23 cellular contexts compared by ENCODE assay signal in genomic region chr1:230219174-230220067, GRCh38.
"Had no signal": no experiment of that assay in that cellular context is flagged by ENCODE, and none has a peak within 500 bp of the region (broad histone marks: within the 10 kb centered on the region; RNA-seq: fewer than 3 reads in every experiment).

No MANE protein-coding gene starts in this region.

- H3K4me3 ChIP-seq: cardiac muscle cell, heart right ventricle, neural progenitor cell, skin epidermis, stomach, suprapubic skin had no signal

- H3K27me3 Mint-ChIP-seq: activated CD4-positive, alpha-beta memory T cell treated with anti-CD3 and anti-CD28 coated beads, Interleukin-2, amount 10 ng/mL, durations not matched to agents 7 days and 5 days; activated naive CD8-positive, alpha-beta T cell treated with anti-CD3 and anti-CD28 coated beads, Interleukin-2, amount 10 ng/mL, durations not matched to agents 7 days and 5 days; dendritic cell treated with granulocyte-macrophage colony-stimulating factor and Interleukin-4, amounts not matched to agents 40 ng/mL and 50 ng/mL, for 4 days; naive thymus-derived CD8-positive, alpha-beta T cell had no signal

- H3K36me3 ChIP-seq: cardiac muscle cell, heart right ventricle, neural progenitor cell, stomach, suprapubic skin had no signal

- H3K27me3 ChIP-seq: cardiac muscle cell, heart right ventricle, neural progenitor cell, stomach, suprapubic skin had no signal

- ATAC-seq: activated T-cell treated with anti-CD3 and anti-CD28 coated beads, Interleukin-2, amount 50 U/mL, for 72 hours; heart right ventricle; naive thymus-derived CD8-positive, alpha-beta T cell; right cardiac atrium; stimulated activated effector memory CD8-positive, alpha-beta T cell treated with anti-CD3 and anti-CD28 coated beads, Interleukin-12 subunit alpha, Interleukin-12 subunit beta, amount 100 ng/mL, for 72 hours had no signal

- DNase-seq: activated CD4-positive, alpha-beta memory T cell treated with anti-CD3 and anti-CD28 coated beads, Interleukin-2, amount 10 ng/mL, durations not matched to agents 7 days and 5 days; activated CD4-positive, alpha-beta T cell treated with anti-CD3 and anti-CD28 coated beads for 48 hours; activated CD4-positive, CD25-positive, alpha-beta regulatory T cell; activated effector memory CD4-positive, alpha-beta T cell treated with Interleukin-2 at 50 U/mL for 16 hours; activated naive CD4-positive, alpha-beta T cell treated with anti-CD3 and anti-CD28 coated beads for 36 hours; activated naive CD8-positive, alpha-beta T cell treated with anti-CD3 and anti-CD28 coated beads, Interleukin-2, amount 10 ng/mL, durations not matched to agents 7 days and 5 days; activated T-cell treated with anti-CD3 and anti-CD28 coated beads, Interleukin-2, amount 50 U/mL, for 72 hours; amygdala; effector CD4-positive, alpha-beta T cell; heart right ventricle; islet precursor cell; naive thymus-derived CD8-positive, alpha-beta T cell; right cardiac atrium; stimulated activated CD4-positive, alpha-beta T cell treated with anti-CD3 and anti-CD28 coated beads, Interleukin-2, amount 100 ng/mL, for 24 hours; stomach; trophoblast cell had no signal

- H3K4me3 Mint-ChIP-seq: activated CD4-positive, alpha-beta memory T cell treated with anti-CD3 and anti-CD28 coated beads, Interleukin-2, amount 10 ng/mL, durations not matched to agents 7 days and 5 days; activated naive CD4-positive, alpha-beta T cell treated with anti-CD3 and anti-CD28 coated beads for 36 hours; activated naive CD8-positive, alpha-beta T cell treated with anti-CD3 and anti-CD28 coated beads, Interleukin-2, amount 10 ng/mL, durations not matched to agents 7 days and 5 days; activated T-cell treated with anti-CD3 and anti-CD28 coated beads, Interleukin-2, amount 50 U/mL, for 72 hours; dendritic cell treated with granulocyte-macrophage colony-stimulating factor and Interleukin-4, amounts not matched to agents 40 ng/mL and 50 ng/mL, for 4 days; naive thymus-derived CD8-positive, alpha-beta T cell; neural progenitor cell; stimulated activated effector memory CD8-positive, alpha-beta T cell treated with anti-CD3 and anti-CD28 coated beads, Interleukin-12 subunit alpha, Interleukin-12 subunit beta, amount 100 ng/mL, for 72 hours; T-helper 1 cell treated with Interleukin-12 subunit alpha and Interleukin-12 subunit beta and Interleukin-4 antibody, amounts not matched to agents 30 μg/mL and 1 μg/mL, for 36 hours had no signal

- H3K9me3 Mint-ChIP-seq: activated CD4-positive, alpha-beta memory T cell treated with anti-CD3 and anti-CD28 coated beads, Interleukin-2, amount 10 ng/mL, durations not matched to agents 7 days and 5 days; activated naive CD4-positive, alpha-beta T cell treated with anti-CD3 and anti-CD28 coated beads for 36 hours; activated naive CD8-positive, alpha-beta T cell treated with anti-CD3 and anti-CD28 coated beads, Interleukin-2, amount 10 ng/mL, durations not matched to agents 7 days and 5 days; dendritic cell treated with granulocyte-macrophage colony-stimulating factor and Interleukin-4, amounts not matched to agents 40 ng/mL and 50 ng/mL, for 4 days; naive thymus-derived CD8-positive, alpha-beta T cell; stimulated activated effector memory CD8-positive, alpha-beta T cell treated with anti-CD3 and anti-CD28 coated beads, Interleukin-12 subunit alpha, Interleukin-12 subunit beta, amount 100 ng/mL, for 72 hours; T-helper 1 cell treated with Interleukin-12 subunit alpha and Interleukin-12 subunit beta and Interleukin-4 antibody, amounts not matched to agents 30 μg/mL and 1 μg/mL, for 36 hours had no signal

- H3K27ac Mint-ChIP-seq: activated CD4-positive, alpha-beta memory T cell treated with anti-CD3 and anti-CD28 coated beads, Interleukin-2, amount 10 ng/mL, durations not matched to agents 7 days and 5 days; activated naive CD4-positive, alpha-beta T cell treated with anti-CD3 and anti-CD28 coated beads for 36 hours; activated naive CD8-positive, alpha-beta T cell treated with anti-CD3 and anti-CD28 coated beads, Interleukin-2, amount 10 ng/mL, durations not matched to agents 7 days and 5 days; activated T-cell treated with anti-CD3 and anti-CD28 coated beads, Interleukin-2, amount 50 U/mL, for 72 hours; dendritic cell treated with granulocyte-macrophage colony-stimulating factor and Interleukin-4, amounts not matched to agents 40 ng/mL and 50 ng/mL, for 4 days; neural progenitor cell; stimulated activated effector memory CD8-positive, alpha-beta T cell treated with anti-CD3 and anti-CD28 coated beads, Interleukin-12 subunit alpha, Interleukin-12 subunit beta, amount 100 ng/mL, for 72 hours; T-helper 1 cell treated with Interleukin-12 subunit alpha and Interleukin-12 subunit beta and Interleukin-4 antibody, amounts not matched to agents 30 μg/mL and 1 μg/mL, for 36 hours had no signal

- H3K27ac ChIP-seq: cardiac muscle cell, heart right ventricle, neural progenitor cell, skin epidermis, stomach, suprapubic skin had no signal

- H3K9me3 ChIP-seq: heart right ventricle, stomach, suprapubic skin had no signal

- H3K36me3 Mint-ChIP-seq: stimulated activated effector memory CD8-positive, alpha-beta T cell treated with anti-CD3 and anti-CD28 coated beads, Interleukin-12 subunit alpha, Interleukin-12 subunit beta, amount 100 ng/mL, for 72 hours had no signal
